8 cellular contexts compared by ENCODE assay signal in the genomic region with DNA sequence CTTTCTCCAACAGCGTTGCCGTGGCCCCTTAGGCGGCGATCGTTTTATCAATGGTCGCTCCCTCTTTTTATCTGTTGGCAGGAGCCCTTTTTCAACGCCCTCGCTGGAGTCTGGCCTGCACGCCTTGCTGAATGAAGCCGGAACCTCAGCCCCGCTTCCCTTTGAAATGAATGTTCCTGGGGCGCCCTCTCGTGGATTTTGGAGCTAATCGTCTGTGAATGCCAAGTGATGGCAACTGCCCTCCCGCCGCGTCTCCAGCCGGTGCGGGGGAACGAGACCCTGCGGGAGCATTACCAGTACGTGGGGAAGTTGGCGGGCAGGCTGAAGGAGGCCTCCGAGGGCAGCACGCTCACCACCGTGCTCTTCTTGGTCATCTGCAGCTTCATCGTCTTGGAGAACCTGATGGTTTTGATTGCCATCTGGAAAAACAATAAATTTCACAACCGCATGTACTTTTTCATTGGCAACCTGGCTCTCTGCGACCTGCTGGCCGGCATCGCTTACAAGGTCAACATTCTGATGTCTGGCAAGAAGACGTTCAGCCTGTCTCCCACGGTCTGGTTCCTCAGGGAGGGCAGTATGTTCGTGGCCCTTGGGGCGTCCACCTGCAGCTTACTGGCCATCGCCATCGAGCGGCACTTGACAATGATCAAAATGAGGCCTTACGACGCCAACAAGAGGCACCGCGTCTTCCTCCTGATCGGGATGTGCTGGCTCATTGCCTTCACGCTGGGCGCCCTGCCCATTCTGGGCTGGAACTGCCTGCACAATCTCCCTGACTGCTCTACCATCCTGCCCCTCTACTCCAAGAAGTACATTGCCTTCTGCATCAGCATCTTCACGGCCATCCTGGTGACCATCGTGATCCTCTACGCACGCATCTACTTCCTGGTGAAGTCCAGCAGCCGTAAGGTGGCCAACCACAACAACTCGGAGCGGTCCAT. TPM values are rescaled to one million over a fixed set of nuclear protein-coding genes. Genes with fewer than 3 reads are reported as not detected.
DNase-seq lines count a peak whose midpoint lies in the region; ATAC-seq, FAIRE-seq and TF ChIP-seq lines count a peak whose summit lies in the region.

No MANE protein-coding gene starts in this region.

- TF ChIP-seq EP300 in HepG2 (IDR thresholded peaks at IDR 0.05; ENCODE audit: low read depth in 2 of 2, low read length in 2 of 2), result no peak
- no peak for TF ChIP-seq EP300 in HepG2 (CRISPR knock-in tag; IDR thresholded peaks at IDR 0.05; ENCODE audit: borderline replicate concordance)

- in situ Hi-C loops in HepG2 (cut with HindIII; ENCODE audit: extremely low pct_ligation_motif_present, low pct_unique_long_range_greater_than_20kb), result loop anchor here (5.0 kb wide), 2 partner anchors 339 to 409 kb away; no protein-coding TSS in a partner anchor

- H3K9ac ChIP-seq in HepG2 (ENCODE audit: insufficient read depth, low read depth, low read length), result no peak overlapping the region

- CTCF ChIA-PET in HepG2 (lab: Yijun Ruan, JAX; ENCODE audit: low intra/inter-chr PET ratio, low total read pairs), result interaction anchor here (1.0 to 3.2 kb wide), 4 partner anchors 328 to 407 kb away, joined by 4 to 27 read pairs (median 6); no protein-coding TSS in a partner anchor

- H4K20me1 ChIP-seq in HepG2 (ENCODE audit: insufficient read depth, low read length), result no peaks in the 10 kb centered on the region

- BruUV-seq in HepG2 (replicated peaks; lab: Mats Ljungman, UMichigan), result no TSS peak

- H3K27ac Mint-ChIP-seq in activated CD4-positive, alpha-beta T cell treated with anti-CD3 and anti-CD28 coated beads, Interleukin-2, amount 10 ng/mL, durations not matched to agents 24 days and 14 days, result no peak overlapping the region

- H3K9me3 ChIP-seq in HepG2 (ENCODE audit: low read length), result no peaks in the 10 kb centered on the region

- TF ChIP-seq RAD21 in HepG2 (CRISPR knock-in tag; IDR thresholded peaks at IDR 0.05), result peak; percentile 87

- H2AFZ ChIP-seq in HepG2 (ENCODE audit: low read length), result no peak overlapping the region

- peaks cover 18% of the 10 kb centered on the region for H3K27me3 Mint-ChIP-seq in activated CD4-positive, alpha-beta T cell treated with anti-CD3 and anti-CD28 coated beads, Interleukin-2, amount 10 ng/mL, durations not matched to agents 24 days and 14 days

- DNase-seq in DMS79 (lab: John Stamatoyannopoulos, UW), result peak; percentile 13
- DNase-seq in NCI-H345 (lab: John Stamatoyannopoulos, UW), result peak; percentile 68
- peak; percentile 93 for DNase-seq in activated CD4-positive, alpha-beta T cell treated with anti-CD3 and anti-CD28 coated beads, Interleukin-2, amount 10 ng/mL, durations not matched to agents 24 days and 14 days
- DNase-seq in coronary artery (ENCODE audit: low spot score), result peak; percentile 92
- peak; percentile 65 for DNase-seq in HepG2 (ENCODE audit: low spot score)
- peak; percentile 73 to 82 for DNase-seq in stimulated activated CD4-positive, alpha-beta T cell treated with anti-CD3 and anti-CD28 coated beads, Interleukin-4, amount 100 ng/mL, for 48 hours (ENCODE audit: low read depth in 2 of 2)

- no peaks in the 10 kb centered on the region for H3K79me2 ChIP-seq in HepG2 (ENCODE audit: insufficient read depth, low read length)

- H3K4me3 ChIP-seq in coronary artery (peak overlapping the region; percentile 38), HepG2 (replicated peaks in 1 of 3; ENCODE audit: insufficient read depth in 1 of 3, low read depth in 2 of 3, low read length in 3 of 3) (no peak overlapping the region)

- POLR2A ChIA-PET in HepG2 (lab: Yijun Ruan, JAX), result no interaction called here

- peak; percentile 57 for ATAC-seq in HG02870 (IDR thresholded peaks at IDR 0.05; ENCODE audit: unreplicated experiment)
- ATAC-seq in HepG2, result peak; percentile 96
- no peak for ATAC-seq in HG03108 (IDR thresholded peaks at IDR 0.05; ENCODE audit: unreplicated experiment)

- H3K4me3 Mint-ChIP-seq in activated CD4-positive, alpha-beta T cell treated with anti-CD3 and anti-CD28 coated beads, Interleukin-2, amount 10 ng/mL, durations not matched to agents 24 days and 14 days, result no peak overlapping the region

- peak; percentile 48 for FAIRE-seq in HepG2 (lab: Jason Lieb, UNC)

- peak overlapping the region; percentile 28; the same call in 1 of the 2 replicates for H3K4me2 ChIP-seq in HepG2 (ENCODE audit: low read depth, low read length)

- 14% methylated on average over 26 of the region's 52 CpGs for WGBS in HepG2 (ENCODE audit: low lambda C conversion rate)

- no peak for TF ChIP-seq POLR2A in HepG2 (IDR thresholded peaks at IDR 0.05; ENCODE audit: insufficient read depth in 1 of 2, low read depth in 2 of 2, low read length in 2 of 2)

- peak overlapping the region; percentile 68 to 70 for H3K27ac ChIP-seq in coronary artery
- no peak overlapping the region for H3K27ac ChIP-seq in HepG2 (ENCODE audit: extremely low read length, insufficient read depth, low read length)

- H3K4me1 Mint-ChIP-seq in activated CD4-positive, alpha-beta T cell treated with anti-CD3 and anti-CD28 coated beads, Interleukin-2, amount 10 ng/mL, durations not matched to agents 24 days and 14 days, result peaks cover 4% of the 10 kb centered on the region

- H3K36me3 Mint-ChIP-seq in activated CD4-positive, alpha-beta T cell treated with anti-CD3 and anti-CD28 coated beads, Interleukin-2, amount 10 ng/mL, durations not matched to agents 24 days and 14 days (ENCODE audit: low read depth), result no peaks in the 10 kb centered on the region

- H3K36me3 ChIP-seq in HepG2 (replicated peaks in 1 of 2; ENCODE audit: control insufficient read depth in 1 of 2, insufficient read depth in 2 of 2, low read length in 2 of 2), result no peaks in the 10 kb centered on the region

- H3K4me1 ChIP-seq in HepG2 (ENCODE audit: insufficient read depth, low read length), result no peaks in the 10 kb centered on the region

- intact Hi-C loops in activated CD4-positive, alpha-beta T cell treated with anti-CD3 and anti-CD28 coated beads, Interleukin-2, amount 10 ng/mL, durations not matched to agents 24 days and 14 days (cut with micrococcal nuclease), result loop anchor here (1.0 to 2.0 kb wide), 2 partner anchors 336 to 408 kb away; no protein-coding TSS in a partner anchor
- intact Hi-C loops in HepG2 (cut with micrococcal nuclease; ENCODE audit: unreplicated experiment), result no loop called here

- TF ChIP-seq CTCF in coronary artery (IDR thresholded peaks at IDR 0.05), result peak; percentile 62
- peak; percentile 91 for TF ChIP-seq CTCF in HepG2 (CRISPR knock-in tag; IDR thresholded peaks at IDR 0.05)

- peaks cover 0 to 4% of the 10 kb centered on the region in 2 experiments; a peak in 2 of 5 replicates for H3K27me3 ChIP-seq in HepG2 (ENCODE audit: control insufficient read depth in 1 of 2, insufficient read depth in 2 of 2, low read length in 2 of 2)

- no peaks in the 10 kb centered on the region for H3K9me3 Mint-ChIP-seq in activated CD4-positive, alpha-beta T cell treated with anti-CD3 and anti-CD28 coated beads, Interleukin-2, amount 10 ng/mL, durations not matched to agents 24 days and 14 days

TF ChIP-seq in HepG2, 621 proteins besides CTCF, POLR2A, EP300 and RAD21 (continues in another document):
- TF ChIP-seq TAF1 (CRISPR knock-in tag; IDR thresholded peaks at IDR 0.05), result no peak
- TF ChIP-seq XRCC5 (optimal IDR thresholded peaks at IDR 0.05; ENCODE audit: low read length), result peak; percentile 17

RNA-seq across cellular contexts. Expression of a gene that starts 10.0 kb away (rescaled TPM):
- 3.4 and 3.8 TPM in 2 replicates for total RNA-seq in activated CD4-positive, alpha-beta T cell treated with anti-CD3 and anti-CD28 coated beads, Interleukin-2, amount 10 ng/mL, durations not matched to agents 24 days and 14 days
- 0.02 and 0.04 TPM in 2 replicates for total RNA-seq in HepG2 (2016; rRNA removed; fragmentation: Illumina TruSeq; extraction: Trizol)
- total RNA-seq in HepG2 (2016; cell fraction: cytosol; rRNA removed; fragmentation: Illumina TruSeq; extraction: Trizol; ENCODE audit: low read depth), result not detected in 2 replicates
- 0.04 and 0.06 TPM in 2 replicates for total RNA-seq in HepG2 (2016; cell fraction: insoluble cytoplasmic fraction; rRNA removed; fragmentation: Illumina TruSeq; extraction: Trizol)
- 0.03 TPM in 1 of 2 replicates, not detected in the other for total RNA-seq in HepG2 (2016; cell fraction: membrane; rRNA removed; fragmentation: Illumina TruSeq; extraction: Trizol)
- not detected in 2 replicates for total RNA-seq in HepG2 (2016; cell fraction: nucleus; rRNA removed; fragmentation: Illumina TruSeq; extraction: Trizol)
- 0.01 TPM in 1 of 2 replicates, not detected in the other for polyA plus RNA-seq in HepG2 (2011; rRNA removed)
- polyA plus RNA-seq in HepG2 (2011; cell fraction: cytosol; rRNA removed), result 0.03 TPM in 1 of 2 replicates, not detected in the other
- polyA plus RNA-seq in HepG2 (2011; cell fraction: nucleus; rRNA removed), result not detected in 2 replicates
- polyA plus RNA-seq in HepG2 (2012), result not detected in 2 replicates
- polyA plus RNA-seq in HepG2 (2016; cell fraction: cytosol; fragmentation: Illumina TruSeq; extraction: Trizol; ENCODE audit: low read depth), result not detected in 2 replicates
- polyA plus RNA-seq in HepG2 (2016; cell fraction: insoluble cytoplasmic fraction; fragmentation: Illumina TruSeq; extraction: Trizol; ENCODE audit: low read depth), result 0.05 TPM in 1 of 2 replicates, not detected in the other
- polyA plus RNA-seq in HepG2 (2016; cell fraction: membrane; fragmentation: Illumina TruSeq; extraction: Trizol; ENCODE audit: low read depth), result not detected in 2 replicates
- polyA plus RNA-seq in HepG2 (2016; cell fraction: nucleus; fragmentation: Illumina TruSeq; extraction: Trizol; ENCODE audit: insufficient read depth, low read depth), result 0.09 TPM in 1 of 2 replicates, not detected in the other
- polyA minus RNA-seq in HepG2 (2011; rRNA and poly(A)+ RNA removed; ENCODE audit: low replicate concordance), result 36.5 TPM in 1 of 2 replicates, not detected in the other
- polyA minus RNA-seq in HepG2 (2011; cell fraction: cytosol; rRNA and poly(A)+ RNA removed), result 0.09 TPM in 1 of 2 replicates, not detected in the other
- 0.13 TPM in 1 of 2 replicates, not detected in the other for polyA minus RNA-seq in HepG2 (2011; cell fraction: nucleus; rRNA and poly(A)+ RNA removed)

Comparison
In these comparisons a context has a peak if more than half of its experiments do, and no peak if none do; other contexts are left out.
1. DNase-seq: peak in every context shown above with its lines; median percentile 93 in activated CD4-positive, alpha-beta T cell treated with anti-CD3 and anti-CD28 coated beads, Interleukin-2, amount 10 ng/mL, durations not matched to agents 24 days and 14 days; 92 in coronary artery; 78 in stimulated activated CD4-positive, alpha-beta T cell treated with anti-CD3 and anti-CD28 coated beads, Interleukin-4, amount 100 ng/mL, for 48 hours; 68 in NCI-H345; 65 in HepG2; 13 in DMS79.